ENCODE assay signal across 40 cellular contexts in genomic region chr2:211417544-211417943, GRCh38.
"Had no signal": no experiment of that assay in that cellular context is flagged by ENCODE, and none has a peak within 500 bp of the region (broad histone marks: within the 10 kb centered on the region; RNA-seq: fewer than 3 reads in every experiment).

No MANE protein-coding gene starts in this region.

- H3K4me1 ChIP-seq: adrenal gland, ascending aorta, body of pancreas, breast epithelium had no signal

- H3K36me3 Mint-ChIP-seq: activated naive CD4-positive, alpha-beta T cell treated with anti-CD3 and anti-CD28 coated beads, Interleukin-2, amount 10 ng/mL, durations not matched to agents 7 days and 5 days; activated naive CD4-positive, alpha-beta T cell treated with anti-CD3 and anti-CD28 coated beads, Interleukin-2, amount 50 U/mL, for 24 hours; activated naive CD4-positive, alpha-beta T cell treated with anti-CD3 and anti-CD28 coated beads, Interleukin-2, amount 50 U/mL, for 72 hours; activated naive CD8-positive, alpha-beta T cell; activated naive CD8-positive, alpha-beta T cell treated with anti-CD3 and anti-CD28 coated beads for 36 hours; activated naive CD8-positive, alpha-beta T cell treated with anti-CD3 and anti-CD28 coated beads, Interleukin-2, amount 10 ng/mL, durations not matched to agents 7 days and 5 days had no signal

- ATAC-seq: activated naive CD4-positive, alpha-beta T cell treated with anti-CD3 and anti-CD28 coated beads, Interleukin-2, amount 50 U/mL, for 72 hours; activated naive CD8-positive, alpha-beta T cell treated with anti-CD3 and anti-CD28 coated beads, Interleukin-2, amount 50 U/mL, for 24 hours; activated T-cell treated with anti-CD3 and anti-CD28 coated beads, Interleukin-2, amount 50 U/mL, for 4 hours; activated T-cell treated with anti-CD3 and anti-CD28 coated beads, Interleukin-2, amount 50 U/mL, for 72 hours; activated T-helper 17 cell treated with anti-CD3 and anti-CD28 coated beads, Interleukin-2, amount 50 U/mL, for 72 hours; body of pancreas had no signal

- H3K4me1 Mint-ChIP-seq: activated naive CD4-positive, alpha-beta T cell treated with anti-CD3 and anti-CD28 coated beads, Interleukin-2, amount 10 ng/mL, durations not matched to agents 7 days and 5 days; activated naive CD4-positive, alpha-beta T cell treated with anti-CD3 and anti-CD28 coated beads, Interleukin-2, amount 50 U/mL, for 24 hours; activated naive CD8-positive, alpha-beta T cell treated with anti-CD3 and anti-CD28 coated beads for 36 hours; activated naive CD8-positive, alpha-beta T cell treated with anti-CD3 and anti-CD28 coated beads, Interleukin-2, amount 10 ng/mL, durations not matched to agents 7 days and 5 days; activated naive CD8-positive, alpha-beta T cell treated with anti-CD3 and anti-CD28 coated beads, Interleukin-2, amount 50 U/mL, for 24 hours; activated T-helper 17 cell treated with anti-CD3 and anti-CD28 coated beads, Interleukin-2, amount 50 U/mL, for 72 hours; brain; central memory CD8-positive, alpha-beta T cell had no signal

- H3K4me3 Mint-ChIP-seq: activated naive CD4-positive, alpha-beta T cell treated with anti-CD3 and anti-CD28 coated beads for 36 hours; activated naive CD4-positive, alpha-beta T cell treated with anti-CD3 and anti-CD28 coated beads, Interleukin-2, amount 10 ng/mL, durations not matched to agents 7 days and 5 days; activated naive CD4-positive, alpha-beta T cell treated with anti-CD3 and anti-CD28 coated beads, Interleukin-2, amount 50 U/mL, for 24 hours; activated naive CD8-positive, alpha-beta T cell; activated naive CD8-positive, alpha-beta T cell treated with anti-CD3 and anti-CD28 coated beads for 36 hours; activated naive CD8-positive, alpha-beta T cell treated with anti-CD3 and anti-CD28 coated beads, Interleukin-2, amount 10 ng/mL, durations not matched to agents 7 days and 5 days; activated naive CD8-positive, alpha-beta T cell treated with anti-CD3 and anti-CD28 coated beads, Interleukin-2, amount 50 U/mL, for 24 hours; activated T-cell treated with anti-CD3 and anti-CD28 coated beads, Interleukin-2, amount 50 U/mL, for 24 hours; activated T-cell treated with anti-CD3 and anti-CD28 coated beads, Interleukin-2, amount 50 U/mL, for 4 hours; activated T-cell treated with anti-CD3 and anti-CD28 coated beads, Interleukin-2, amount 50 U/mL, for 72 hours; activated T-helper 1 cell treated with anti-CD3 and anti-CD28 coated beads, Interleukin-12 subunit alpha, Interleukin-12 subunit beta, Interleukin-2, Interleukin-4 antibody, amounts not matched to agents 30 ng/mL and 10 ng/mL and 1 ng/mL, durations not matched to agents 14 hours and 24 hours and 36 hours; activated T-helper 17 cell treated with anti-CD3 and anti-CD28 coated beads, Interleukin-2, amount 50 U/mL, for 72 hours; brain; central memory CD8-positive, alpha-beta T cell had no signal

- H3K9me3 ChIP-seq: adrenal gland, ascending aorta, body of pancreas, breast epithelium had no signal

- H3K27ac ChIP-seq: adrenal gland, ascending aorta, body of pancreas, brain microvascular endothelial cell, breast epithelium, cardiac muscle cell had no signal

- H3K27ac Mint-ChIP-seq: activated naive CD4-positive, alpha-beta T cell treated with anti-CD3 and anti-CD28 coated beads for 36 hours; activated naive CD4-positive, alpha-beta T cell treated with anti-CD3 and anti-CD28 coated beads, Interleukin-2, amount 10 ng/mL, durations not matched to agents 7 days and 5 days; activated naive CD4-positive, alpha-beta T cell treated with anti-CD3 and anti-CD28 coated beads, Interleukin-2, amount 50 U/mL, for 24 hours; activated naive CD4-positive, alpha-beta T cell treated with anti-CD3 and anti-CD28 coated beads, Interleukin-2, amount 50 U/mL, for 72 hours; activated naive CD8-positive, alpha-beta T cell; activated naive CD8-positive, alpha-beta T cell treated with anti-CD3 and anti-CD28 coated beads for 36 hours; activated naive CD8-positive, alpha-beta T cell treated with anti-CD3 and anti-CD28 coated beads, Interleukin-2, amount 10 ng/mL, durations not matched to agents 7 days and 5 days; activated naive CD8-positive, alpha-beta T cell treated with anti-CD3 and anti-CD28 coated beads, Interleukin-2, amount 50 U/mL, for 24 hours; activated T-cell treated with anti-CD3 and anti-CD28 coated beads, Interleukin-2, amount 50 U/mL, for 24 hours; activated T-cell treated with anti-CD3 and anti-CD28 coated beads, Interleukin-2, amount 50 U/mL, for 72 hours; activated T-helper 1 cell treated with anti-CD3 and anti-CD28 coated beads, Interleukin-12 subunit alpha, Interleukin-12 subunit beta, Interleukin-2, Interleukin-4 antibody, amounts not matched to agents 30 ng/mL and 10 ng/mL and 1 ng/mL, durations not matched to agents 14 hours and 24 hours and 36 hours; activated T-helper 17 cell treated with anti-CD3 and anti-CD28 coated beads, Interleukin-2, amount 50 U/mL, for 72 hours; activated T-helper 2 cell treated with anti-CD3 and anti-CD28 coated beads, Interferon-gamma antibody, Interleukin-2, Interleukin-4, amounts not matched to agents 10 μg/mL and 5 μg/mL and 100 μg/mL, durations not matched to agents 14 hours and 24 hours and 36 hours; brain had no signal

- H3K4me3 ChIP-seq: adrenal gland, ascending aorta, body of pancreas, breast epithelium, cardiac muscle cell had no signal

- H3K27me3 Mint-ChIP-seq: activated naive CD4-positive, alpha-beta T cell treated with anti-CD3 and anti-CD28 coated beads, Interleukin-2, amount 10 ng/mL, durations not matched to agents 7 days and 5 days; activated naive CD4-positive, alpha-beta T cell treated with anti-CD3 and anti-CD28 coated beads, Interleukin-2, amount 50 U/mL, for 24 hours; activated naive CD8-positive, alpha-beta T cell; activated naive CD8-positive, alpha-beta T cell treated with anti-CD3 and anti-CD28 coated beads for 36 hours; activated naive CD8-positive, alpha-beta T cell treated with anti-CD3 and anti-CD28 coated beads, Interleukin-2, amount 10 ng/mL, durations not matched to agents 7 days and 5 days; activated naive CD8-positive, alpha-beta T cell treated with anti-CD3 and anti-CD28 coated beads, Interleukin-2, amount 50 U/mL, for 24 hours; activated T-cell treated with anti-CD3 and anti-CD28 coated beads, Interleukin-2, amount 50 U/mL, for 24 hours; activated T-helper 17 cell treated with anti-CD3 and anti-CD28 coated beads, Interleukin-2, amount 50 U/mL, for 72 hours; brain; central memory CD8-positive, alpha-beta T cell had no signal

- FAIRE-seq: astrocyte, bronchial epithelial cell had no signal

- H3K9me3 Mint-ChIP-seq: activated naive CD4-positive, alpha-beta T cell treated with anti-CD3 and anti-CD28 coated beads, Interleukin-2, amount 50 U/mL, for 24 hours; activated naive CD4-positive, alpha-beta T cell treated with anti-CD3 and anti-CD28 coated beads, Interleukin-2, amount 50 U/mL, for 72 hours; activated naive CD8-positive, alpha-beta T cell treated with anti-CD3 and anti-CD28 coated beads for 36 hours; activated naive CD8-positive, alpha-beta T cell treated with anti-CD3 and anti-CD28 coated beads, Interleukin-2, amount 10 ng/mL, durations not matched to agents 7 days and 5 days; activated naive CD8-positive, alpha-beta T cell treated with anti-CD3 and anti-CD28 coated beads, Interleukin-2, amount 50 U/mL, for 24 hours; activated T-cell treated with anti-CD3 and anti-CD28 coated beads, Interleukin-2, amount 50 U/mL, for 72 hours; activated T-helper 1 cell treated with anti-CD3 and anti-CD28 coated beads, Interleukin-12 subunit alpha, Interleukin-12 subunit beta, Interleukin-2, Interleukin-4 antibody, amounts not matched to agents 30 ng/mL and 10 ng/mL and 1 ng/mL, durations not matched to agents 14 hours and 24 hours and 36 hours; activated T-helper 17 cell treated with anti-CD3 and anti-CD28 coated beads, Interleukin-2, amount 50 U/mL, for 72 hours; activated T-helper 2 cell treated with anti-CD3 and anti-CD28 coated beads, Interferon-gamma antibody, Interleukin-2, Interleukin-4, amounts not matched to agents 10 μg/mL and 5 μg/mL and 100 μg/mL, durations not matched to agents 14 hours and 24 hours and 36 hours had no signal

- DNase-seq: activated effector memory CD4-positive, alpha-beta T cell treated with anti-CD3 and anti-CD28 coated beads, Interleukin-2, amount 50 U/mL, for 16 hours; activated effector memory CD4-positive, alpha-beta T cell treated with Interleukin-2 at 50 U/mL for 16 hours; activated gamma-delta T cell; activated gamma-delta T cell treated with Interleukin-2 at 50 U/mL for 16 hours; activated naive CD4-positive, alpha-beta T cell; activated naive CD4-positive, alpha-beta T cell treated with anti-CD3 and anti-CD28 coated beads for 36 hours; activated naive CD4-positive, alpha-beta T cell treated with anti-CD3 and anti-CD28 coated beads, Interleukin-2, amount 10 ng/mL, durations not matched to agents 7 days and 5 days; activated naive CD4-positive, alpha-beta T cell treated with anti-CD3 and anti-CD28 coated beads, Interleukin-2, amount 50 U/mL, for 16 hours; activated naive CD4-positive, alpha-beta T cell treated with Interleukin-2 at 50 U/mL for 16 hours; activated naive CD8-positive, alpha-beta T cell treated with anti-CD3 and anti-CD28 coated beads for 36 hours; activated naive CD8-positive, alpha-beta T cell treated with anti-CD3 and anti-CD28 coated beads, Interleukin-2, amount 10 ng/mL, durations not matched to agents 7 days and 5 days; activated naive CD8-positive, alpha-beta T cell treated with anti-CD3 and anti-CD28 coated beads, Interleukin-2, amount 50 U/mL, for 24 hours; activated T-cell treated with anti-CD3 and anti-CD28 coated beads, Interleukin-2, amount 50 U/mL, for 1 hour; activated T-cell treated with anti-CD3 and anti-CD28 coated beads, Interleukin-2, amount 50 U/mL, for 24 hours; activated T-cell treated with anti-CD3 and anti-CD28 coated beads, Interleukin-2, amount 50 U/mL, for 4 hours; activated T-cell treated with anti-CD3 and anti-CD28 coated beads, Interleukin-2, amount 50 U/mL, for 48 hours; activated T-cell treated with anti-CD3 and anti-CD28 coated beads, Interleukin-2, amount 50 U/mL, for 72 hours; adrenal gland; amniotic stem cell; amygdala; anterior cingulate cortex; aorta; body of pancreas; brain microvascular endothelial cell; caudate nucleus; central memory CD4-positive, alpha-beta T cell; cerebellar nuclear complex had no signal

- H3K27me3 ChIP-seq: adrenal gland, ascending aorta, body of pancreas, brain microvascular endothelial cell, breast epithelium, cardiac muscle cell had no signal

- H3K36me3 ChIP-seq: adrenal gland, brain microvascular endothelial cell, breast epithelium had no signal
